ENCODE assay signal across 21 cellular contexts in the genomic region with DNA sequence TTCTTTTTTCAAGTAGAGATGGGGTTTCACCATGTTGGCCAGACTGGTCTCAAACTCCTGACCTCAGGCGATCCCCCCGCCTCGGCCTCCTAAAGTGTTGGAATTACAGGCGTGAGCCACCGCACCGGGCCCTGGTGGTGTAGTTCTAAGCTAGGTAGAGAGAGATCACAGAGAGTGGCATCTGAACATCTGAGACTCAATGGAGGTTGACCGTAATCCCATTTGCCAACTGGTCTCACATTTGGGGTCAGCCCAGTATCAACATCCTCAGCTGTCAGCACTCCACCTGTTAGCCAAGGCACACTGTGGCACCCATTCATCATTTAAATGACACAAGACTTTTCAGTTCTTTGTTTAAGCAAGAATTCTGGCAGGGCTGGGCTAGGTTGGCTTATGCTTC. TPM values are rescaled to one million over a fixed set of nuclear protein-coding genes. Genes with fewer than 3 reads are reported as not detected.
A peak's percentile ranks its signal among the peaks of the same experiment; 100 is the strongest.
DNase-seq lines count a peak whose midpoint lies in the region; ATAC-seq and TF ChIP-seq lines count a peak whose summit lies in the region.
"Had no signal": no experiment of that assay in that cellular context is flagged by ENCODE, and none has a peak within 500 bp of the region (broad histone marks: within the 10 kb centered on the region; RNA-seq: fewer than 3 reads in every experiment).

No MANE protein-coding gene starts in this region.

- CTCF ChIA-PET in WTC11 (lab: Charles Lee): interaction anchor here (1.1 to 7.5 kb wide), 2 partner anchors 21 to 83 kb away, joined by 3 to 368 read pairs; no protein-coding TSS in a partner anchor

- H3K27ac Mint-ChIP-seq in WTC11: peak overlapping the region; percentile 74
- H3K27ac Mint-ChIP-seq: HFFc6 had no signal

- H3K27me3 ChIP-seq in stomach smooth muscle (ENCODE audit: control insufficient read depth in 1 of 2, insufficient read depth in 2 of 2, low read length in 2 of 2): no peaks in the 10 kb centered on the region

- H3K9me3 ChIP-seq in stomach smooth muscle (ENCODE audit: control insufficient read depth in 2 of 2, low read length in 2 of 2): no peaks in the 10 kb centered on the region

- POLR2A ChIA-PET in WTC11 (lab: Charles Lee): interaction anchor here (0.6 kb wide), 1 partner anchor 9 kb away, joined by 4 read pairs; no protein-coding TSS in a partner anchor

- H3K27me3 Mint-ChIP-seq in WTC11 (ENCODE audit: low read depth): no peaks in the 10 kb centered on the region

- peak overlapping the region in 1 of 2 donors; percentile 9 for H3K9ac ChIP-seq in stomach smooth muscle (ENCODE audit: low read length in 2 of 2)
- H3K9ac ChIP-seq: KMS-11 had no signal

- H3K36me3 Mint-ChIP-seq in WTC11: peaks cover 39% of the 10 kb centered on the region

- ATAC-seq in WTC11 (no peak), HG02981 (IDR thresholded peaks at IDR 0.05; ENCODE audit: unreplicated experiment) (no peak)
- ATAC-seq: PC-3 had no signal

- H3K27ac ChIP-seq in stomach smooth muscle (ENCODE audit: low read length): peak overlapping the region; percentile 24
- H3K27ac ChIP-seq: KMS-11, RWPE1 had no signal

- peaks cover 12% of the 10 kb centered on the region for H3K4me1 Mint-ChIP-seq in WTC11

- H3K4me3 Mint-ChIP-seq in WTC11: no peak overlapping the region
- H3K4me3 Mint-ChIP-seq: HFFc6 had no signal

- H3K4me3 ChIP-seq in stomach smooth muscle (ENCODE audit: low read length in 2 of 2): no peak overlapping the region

- no peaks in the 10 kb centered on the region for H3K9me3 Mint-ChIP-seq in WTC11
- H3K9me3 Mint-ChIP-seq: HFFc6 had no signal

- H3K36me3 ChIP-seq in stomach smooth muscle (ENCODE audit: control insufficient read depth in 2 of 2, insufficient read depth in 2 of 2, low read length in 2 of 2): peaks cover 29 to 34% of the 10 kb centered on the region in 2 donors

- peak; percentile 98 for DNase-seq in NCI-H82 (lab: John Stamatoyannopoulos, UW)
- no peak for DNase-seq in WTC11 (ENCODE audit: low spot score)
- DNase-seq in myocyte (ENCODE audit: low read depth): peak; percentile 96
- no peak for DNase-seq in NCI-H146 treated with DMSO at 0.1 percent for 48 hours (lab: John Stamatoyannopoulos, UW; ENCODE audit: unreplicated experiment)
- DNase-seq in activated effector memory CD4-positive, alpha-beta T cell treated with anti-CD3 and anti-CD28 coated beads, Interleukin-2, amount 50 U/mL, for 16 hours: no peak
- DNase-seq: ACHN, COR-L47, GF-D8, HFFc6, NCI-H1048, NCI-H1436 treated with DMSO at 0.1 percent for 48 hours, NCI-H2081 treated with DMSO at 0.1 percent for 48 hours, NCI-H526, PC-3 had no signal

- no peak for TF ChIP-seq CTCF in WTC11 (IDR thresholded peaks at IDR 0.05)

- H3K4me1 ChIP-seq in stomach smooth muscle (ENCODE audit: control insufficient read depth, insufficient read depth, low read length): peaks cover 27% of the 10 kb centered on the region

TF ChIP-seq in WTC11, 78 proteins besides CTCF, POLR2A, EP300 and RAD21:
- TF ChIP-seq ATF1 (CRISPR knock-in tag; IDR thresholded peaks at IDR 0.05) (no peak), KAT7 (CRISPR knock-in tag; IDR thresholded peaks at IDR 0.05; ENCODE audit: borderline replicate concordance) (no peak)
- TF ChIP-seq, protein P1, sequence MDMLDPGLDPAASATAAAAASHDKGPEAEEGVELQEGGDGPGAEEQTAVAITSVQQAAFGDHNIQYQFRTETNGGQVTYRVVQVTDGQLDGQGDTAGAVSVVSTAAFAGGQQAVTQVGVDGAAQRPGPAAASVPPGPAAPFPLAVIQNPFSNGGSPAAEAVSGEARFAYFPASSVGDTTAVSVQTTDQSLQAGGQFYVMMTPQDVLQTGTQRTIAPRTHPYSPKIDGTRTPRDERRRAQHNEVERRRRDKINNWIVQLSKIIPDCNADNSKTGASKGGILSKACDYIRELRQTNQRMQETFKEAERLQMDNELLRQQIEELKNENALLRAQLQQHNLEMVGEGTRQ (CRISPR knock-in tag; IDR thresholded peaks at IDR 0.05): no peak
- TF ChIP-seq, protein P2, sequence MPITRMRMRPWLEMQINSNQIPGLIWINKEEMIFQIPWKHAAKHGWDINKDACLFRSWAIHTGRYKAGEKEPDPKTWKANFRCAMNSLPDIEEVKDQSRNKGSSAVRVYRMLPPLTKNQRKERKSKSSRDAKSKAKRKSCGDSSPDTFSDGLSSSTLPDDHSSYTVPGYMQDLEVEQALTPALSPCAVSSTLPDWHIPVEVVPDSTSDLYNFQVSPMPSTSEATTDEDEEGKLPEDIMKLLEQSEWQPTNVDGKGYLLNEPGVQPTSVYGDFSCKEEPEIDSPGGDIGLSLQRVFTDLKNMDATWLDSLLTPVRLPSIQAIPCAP (CRISPR knock-in tag; IDR thresholded peaks at IDR 0.05): no peak
- TF ChIP-seq, protein P3, sequence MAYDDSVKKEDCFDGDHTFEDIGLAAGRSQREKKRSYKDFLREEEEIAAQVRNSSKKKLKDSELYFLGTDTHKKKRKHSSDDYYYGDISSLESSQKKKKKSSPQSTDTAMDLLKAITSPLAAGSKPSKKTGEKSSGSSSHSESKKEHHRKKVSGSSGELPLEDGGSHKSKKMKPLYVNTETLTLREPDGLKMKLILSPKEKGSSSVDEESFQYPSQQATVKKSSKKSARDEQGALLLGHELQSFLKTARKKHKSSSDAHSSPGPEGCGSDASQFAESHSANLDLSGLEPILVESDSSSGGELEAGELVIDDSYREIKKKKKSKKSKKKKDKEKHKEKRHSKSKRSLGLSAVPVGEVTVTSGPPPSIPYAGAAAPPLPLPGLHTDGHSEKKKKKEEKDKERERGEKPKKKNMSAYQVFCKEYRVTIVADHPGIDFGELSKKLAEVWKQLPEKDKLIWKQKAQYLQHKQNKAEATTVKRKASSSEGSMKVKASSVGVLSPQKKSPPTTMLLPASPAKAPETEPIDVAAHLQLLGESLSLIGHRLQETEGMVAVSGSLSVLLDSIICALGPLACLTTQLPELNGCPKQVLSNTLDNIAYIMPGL (CRISPR knock-in tag; IDR thresholded peaks at IDR 0.05): no peak
- TF ChIP-seq, protein P4, sequence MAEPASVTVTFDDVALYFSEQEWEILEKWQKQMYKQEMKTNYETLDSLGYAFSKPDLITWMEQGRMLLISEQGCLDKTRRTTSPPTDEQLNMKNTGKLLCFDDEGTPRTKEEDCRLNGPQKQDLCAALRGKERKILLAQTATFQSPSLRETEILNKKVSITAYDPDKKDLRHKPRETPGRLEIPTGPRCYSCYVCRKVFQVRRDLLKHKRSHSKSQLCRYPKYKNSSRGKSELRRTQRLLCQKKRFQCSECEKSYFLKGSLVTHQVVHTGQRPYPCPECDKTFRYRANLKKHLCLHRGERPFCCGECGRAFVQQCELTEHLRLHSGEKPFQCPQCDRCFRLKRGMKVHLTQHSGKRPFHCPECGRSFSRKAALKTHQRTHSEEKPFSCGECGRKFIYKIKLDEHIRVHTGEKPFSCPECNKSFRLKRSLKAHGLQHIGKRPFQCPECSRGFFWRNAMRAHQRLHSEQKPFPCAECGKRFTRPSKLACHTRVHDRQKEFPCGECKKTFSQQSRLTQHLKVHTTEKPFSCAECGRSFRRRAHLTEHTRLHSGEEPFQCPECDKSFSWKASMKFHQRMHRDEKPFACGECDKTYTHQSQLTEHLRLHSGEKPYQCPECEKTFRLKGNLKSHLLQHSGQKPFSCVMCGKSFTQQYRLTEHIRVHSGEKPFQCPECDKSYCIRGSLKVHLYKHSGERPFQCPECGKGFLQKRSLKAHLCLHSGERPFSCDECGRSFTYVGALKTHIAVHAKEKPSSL (CRISPR knock-in tag; conservative IDR thresholded peaks at IDR 0.05): no peak
- TF ChIP-seq, protein P5, sequence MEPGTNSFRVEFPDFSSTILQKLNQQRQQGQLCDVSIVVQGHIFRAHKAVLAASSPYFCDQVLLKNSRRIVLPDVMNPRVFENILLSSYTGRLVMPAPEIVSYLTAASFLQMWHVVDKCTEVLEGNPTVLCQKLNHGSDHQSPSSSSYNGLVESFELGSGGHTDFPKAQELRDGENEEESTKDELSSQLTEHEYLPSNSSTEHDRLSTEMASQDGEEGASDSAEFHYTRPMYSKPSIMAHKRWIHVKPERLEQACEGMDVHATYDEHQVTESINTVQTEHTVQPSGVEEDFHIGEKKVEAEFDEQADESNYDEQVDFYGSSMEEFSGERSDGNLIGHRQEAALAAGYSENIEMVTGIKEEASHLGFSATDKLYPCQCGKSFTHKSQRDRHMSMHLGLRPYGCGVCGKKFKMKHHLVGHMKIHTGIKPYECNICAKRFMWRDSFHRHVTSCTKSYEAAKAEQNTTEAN (CRISPR knock-in tag; IDR thresholded peaks at IDR 0.05): no peak
- TF ChIP-seq, protein P6, sequence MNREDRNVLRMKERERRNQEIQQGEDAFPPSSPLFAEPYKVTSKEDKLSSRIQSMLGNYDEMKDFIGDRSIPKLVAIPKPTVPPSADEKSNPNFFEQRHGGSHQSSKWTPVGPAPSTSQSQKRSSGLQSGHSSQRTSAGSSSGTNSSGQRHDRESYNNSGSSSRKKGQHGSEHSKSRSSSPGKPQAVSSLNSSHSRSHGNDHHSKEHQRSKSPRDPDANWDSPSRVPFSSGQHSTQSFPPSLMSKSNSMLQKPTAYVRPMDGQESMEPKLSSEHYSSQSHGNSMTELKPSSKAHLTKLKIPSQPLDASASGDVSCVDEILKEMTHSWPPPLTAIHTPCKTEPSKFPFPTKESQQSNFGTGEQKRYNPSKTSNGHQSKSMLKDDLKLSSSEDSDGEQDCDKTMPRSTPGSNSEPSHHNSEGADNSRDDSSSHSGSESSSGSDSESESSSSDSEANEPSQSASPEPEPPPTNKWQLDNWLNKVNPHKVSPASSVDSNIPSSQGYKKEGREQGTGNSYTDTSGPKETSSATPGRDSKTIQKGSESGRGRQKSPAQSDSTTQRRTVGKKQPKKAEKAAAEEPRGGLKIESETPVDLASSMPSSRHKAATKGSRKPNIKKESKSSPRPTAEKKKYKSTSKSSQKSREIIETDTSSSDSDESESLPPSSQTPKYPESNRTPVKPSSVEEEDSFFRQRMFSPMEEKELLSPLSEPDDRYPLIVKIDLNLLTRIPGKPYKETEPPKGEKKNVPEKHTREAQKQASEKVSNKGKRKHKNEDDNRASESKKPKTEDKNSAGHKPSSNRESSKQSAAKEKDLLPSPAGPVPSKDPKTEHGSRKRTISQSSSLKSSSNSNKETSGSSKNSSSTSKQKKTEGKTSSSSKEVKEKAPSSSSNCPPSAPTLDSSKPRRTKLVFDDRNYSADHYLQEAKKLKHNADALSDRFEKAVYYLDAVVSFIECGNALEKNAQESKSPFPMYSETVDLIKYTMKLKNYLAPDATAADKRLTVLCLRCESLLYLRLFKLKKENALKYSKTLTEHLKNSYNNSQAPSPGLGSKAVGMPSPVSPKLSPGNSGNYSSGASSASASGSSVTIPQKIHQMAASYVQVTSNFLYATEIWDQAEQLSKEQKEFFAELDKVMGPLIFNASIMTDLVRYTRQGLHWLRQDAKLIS (CRISPR knock-in tag; IDR thresholded peaks at IDR 0.05; ENCODE audit: borderline replicate concordance): no peak

RNA-seq across cellular contexts. Expression of a gene that starts 8.1 kb away (rescaled TPM):
- total RNA-seq in WTC11 (2021) (391 to 430 TPM (median 422 TPM) in 3 replicates), myocyte (2,157 and 3,026 TPM in 2 replicates)
- polyA plus RNA-seq in myocyte (2012): 740 TPM

RNA-seq across cellular contexts. Expression of a gene that starts 17.8 kb away (rescaled TPM):
- total RNA-seq in WTC11 (2021) (not detected in 3 replicates), myocyte (not detected in 2 replicates)
- polyA plus RNA-seq in myocyte (2012): not detected
- total RNA-seq: Daoy, H1, HFFc6, MCF 10A, PC-3 had no signal

RNA-seq across cellular contexts. Expression of a gene that starts 35.2 kb away (rescaled TPM):
- total RNA-seq in WTC11 (2021): 0.17 to 0.53 TPM (median 0.25 TPM) in 3 replicates
- total RNA-seq in myocyte: not detected in 2 replicates
- not detected for polyA plus RNA-seq in myocyte (2012)
- total RNA-seq: Daoy, H1, HFFc6, MCF 10A, PC-3 had no signal

RNA-seq across cellular contexts. Expression of a gene that starts 41.2 kb away (rescaled TPM):
- total RNA-seq in WTC11 (2021) (289 to 315 TPM (median 310 TPM) in 3 replicates), myocyte (101 and 106 TPM in 2 replicates)
- 164 TPM for polyA plus RNA-seq in myocyte (2012)

Comparison
In these comparisons a context has a peak if more than half of its experiments do, and no peak if none do; other contexts are left out.
1. DNase-seq: peak in NCI-H82 (single experiment) and myocyte (single experiment); none in WTC11 (single experiment), NCI-H146 treated with DMSO at 0.1 percent for 48 hours (single experiment) and activated effector memory CD4-positive, alpha-beta T cell treated with anti-CD3 and anti-CD28 coated beads, Interleukin-2, amount 50 U/mL, for 16 hours (single experiment).